ENCODE assay signal across 14 cellular contexts in genomic region chr1:83996621-83997020, GRCh38. TPM values are rescaled to one million over a fixed set of nuclear protein-coding genes. Genes with fewer than 3 reads are reported as not detected.
DNase-seq lines count a peak whose midpoint lies in the region; ATAC-seq and TF ChIP-seq lines count a peak whose summit lies in the region.
"Had no signal": no experiment of that assay in that cellular context is flagged by ENCODE, and none has a peak within 500 bp of the region (broad histone marks: within the 10 kb centered on the region; RNA-seq: fewer than 3 reads in every experiment).

No MANE protein-coding gene starts in this region.

- DNase-seq in AG08395 (ENCODE audit: low spot score): peak; percentile 61
- peak; percentile 74 for DNase-seq in M059J (ENCODE audit: low read depth)
- no peak for DNase-seq in chondrocyte (ENCODE audit: low spot score)
- DNase-seq in mesenchymal stem cell: peak; percentile 59
- DNase-seq in left ventricle myocardium superior: no peak
- DNase-seq in NCI-H2196 treated with DMSO at 0.1 percent for 48 hours (lab: John Stamatoyannopoulos, UW; ENCODE audit: unreplicated experiment): no peak
- no peak for DNase-seq in amniotic stem cell (lab: John Stamatoyannopoulos, UW)
- DNase-seq in SHP77 treated with DMSO at 0.1 percent for 48 hours (lab: John Stamatoyannopoulos, UW): no peak
- DNase-seq: anterior cingulate cortex, KBM-7, left lung, NCI-H2081 had no signal

- H3K9me3 ChIP-seq in mesenchymal stem cell (ENCODE audit: control insufficient read depth, low read length): no peaks in the 10 kb centered on the region
- H3K9me3 ChIP-seq: left lung had no signal

- TF ChIP-seq CTCF in chondrocyte (IDR thresholded peaks at IDR 0.05): no peak

- H3K4me3 ChIP-seq in mesenchymal stem cell (ENCODE audit: insufficient read depth in 1 of 2, low read depth in 1 of 2, low read length in 2 of 2): no peak overlapping the region
- H3K4me3 ChIP-seq: GM23338, left lung had no signal

- no peak overlapping the region for H2AFZ ChIP-seq in mesenchymal stem cell (ENCODE audit: low read depth, low read length)
- H2AFZ ChIP-seq: GM23338, parathyroid adenoma had no signal

- H3K27me3 ChIP-seq in mesenchymal stem cell (ENCODE audit: control insufficient read depth in 1 of 2, insufficient read depth in 1 of 2, low read length in 2 of 2): no peaks in the 10 kb centered on the region

- no peak overlapping the region for H4K8ac ChIP-seq in mesenchymal stem cell (ENCODE audit: low read length)

- no peak overlapping the region for H3K18ac ChIP-seq in mesenchymal stem cell (ENCODE audit: low read depth in 1 of 2, low read length in 2 of 2)

- H2BK12ac ChIP-seq in mesenchymal stem cell (ENCODE audit: low read length in 2 of 2): no peak overlapping the region

- H3K23ac ChIP-seq in mesenchymal stem cell (ENCODE audit: low read length in 2 of 2): no peak overlapping the region

- no peak overlapping the region for H4K91ac ChIP-seq in mesenchymal stem cell (ENCODE audit: low read length)

- no peak overlapping the region for H3K9ac ChIP-seq in mesenchymal stem cell (ENCODE audit: low read length)
- H3K9ac ChIP-seq: parathyroid adenoma had no signal

- peaks cover 21% of the 10 kb centered on the region for H3K79me1 ChIP-seq in mesenchymal stem cell (replicated peaks; ENCODE audit: low read length, poor library complexity, severe bottlenecking)

- H3K36me3 ChIP-seq in mesenchymal stem cell (ENCODE audit: control insufficient read depth in 1 of 2, insufficient read depth in 2 of 2, low read depth in 1 of 2, low read length in 2 of 2): no peaks in the 10 kb centered on the region
- H3K36me3 ChIP-seq: left lung had no signal

- no peak overlapping the region for H3K14ac ChIP-seq in mesenchymal stem cell (ENCODE audit: low read length in 2 of 2)

- no peak overlapping the region for H3K4me3 Mint-ChIP-seq in chondrocyte (ENCODE audit: unreplicated experiment)
- H3K4me3 Mint-ChIP-seq: GM23338 had no signal

- no peak overlapping the region for H2BK5ac ChIP-seq in mesenchymal stem cell (ENCODE audit: low read depth, low read length, poor library complexity, severe bottlenecking)

- intact Hi-C loops in left ventricle myocardium superior (cut with micrococcal nuclease): no loop called here

- no peak overlapping the region for H3K4ac ChIP-seq in mesenchymal stem cell (ENCODE audit: low read depth in 1 of 2, low read length in 2 of 2)

- no CpG with 5 or more reads among the region's 1 CpG for WGBS in mesenchymal stem cell

- H3K27ac Mint-ChIP-seq in chondrocyte (ENCODE audit: unreplicated experiment): peak overlapping the region; percentile 10
- H3K27ac Mint-ChIP-seq: GM23338 had no signal

- H3K4me1 ChIP-seq in mesenchymal stem cell (ENCODE audit: control insufficient read depth, insufficient read depth, low read depth, low read length): peaks cover 4% of the 10 kb centered on the region
- H3K4me1 ChIP-seq: parathyroid adenoma had no signal

- H2BK15ac ChIP-seq in mesenchymal stem cell (ENCODE audit: low read depth, poor library complexity, severe bottlenecking): no peak overlapping the region

- no peaks in the 10 kb centered on the region for H3K27me3 Mint-ChIP-seq in chondrocyte (ENCODE audit: low read depth)

- H2AK5ac ChIP-seq in mesenchymal stem cell (ENCODE audit: low read length, severe bottlenecking): no peak overlapping the region

- peak overlapping the region; percentile 85 for H3K27ac ChIP-seq in mesenchymal stem cell (ENCODE audit: low read length, poor library complexity, severe bottlenecking)
- H3K27ac ChIP-seq: left lung, parathyroid adenoma had no signal

- no peak overlapping the region for H2BK120ac ChIP-seq in mesenchymal stem cell (ENCODE audit: low read depth, low read length)

- H3K4me1 Mint-ChIP-seq in chondrocyte (ENCODE audit: low read depth): peaks cover 28% of the 10 kb centered on the region

- H3K4me2 ChIP-seq in mesenchymal stem cell (ENCODE audit: low read length, poor library complexity, severe bottlenecking): peak overlapping the region; percentile 18
- H3K4me2 ChIP-seq: GM23338 had no signal

- H3K9me3 Mint-ChIP-seq in chondrocyte (ENCODE audit: low read depth): no peaks in the 10 kb centered on the region

- H3K36me3 Mint-ChIP-seq in chondrocyte (ENCODE audit: low read depth): no peaks in the 10 kb centered on the region

- no peak for ATAC-seq in left ventricle myocardium superior
- ATAC-seq: GM23338, left lung had no signal

RNA-seq across cellular contexts. Expression of gene TTLL7, which starts 2.3 kb away (rescaled TPM):
- total RNA-seq in M059J (2014; rRNA removed; shearing (Covaris generic)): 5.7 and 13.4 TPM in 2 replicates
- 18.3 to 22.6 TPM (median 19.5 TPM) in 3 replicates for total RNA-seq in chondrocyte
- 9.5 TPM for polyA plus RNA-seq in mesenchymal stem cell (2013, experiment 1 of 2)
- 7.7 TPM for polyA plus RNA-seq in mesenchymal stem cell (2013, experiment 2 of 2)
- total RNA-seq in left ventricle myocardium superior: 3.3 TPM

Comparison
In these comparisons a context has a peak if more than half of its experiments do, and no peak if none do; other contexts are left out.
1. DNase-seq: peak in AG08395 (single experiment), M059J (single experiment) and mesenchymal stem cell (single experiment); none in chondrocyte (single experiment), left ventricle myocardium superior (single experiment), NCI-H2196 treated with DMSO at 0.1 percent for 48 hours (single experiment), amniotic stem cell (single experiment) and SHP77 treated with DMSO at 0.1 percent for 48 hours (single experiment).